In the genomic region with DNA sequence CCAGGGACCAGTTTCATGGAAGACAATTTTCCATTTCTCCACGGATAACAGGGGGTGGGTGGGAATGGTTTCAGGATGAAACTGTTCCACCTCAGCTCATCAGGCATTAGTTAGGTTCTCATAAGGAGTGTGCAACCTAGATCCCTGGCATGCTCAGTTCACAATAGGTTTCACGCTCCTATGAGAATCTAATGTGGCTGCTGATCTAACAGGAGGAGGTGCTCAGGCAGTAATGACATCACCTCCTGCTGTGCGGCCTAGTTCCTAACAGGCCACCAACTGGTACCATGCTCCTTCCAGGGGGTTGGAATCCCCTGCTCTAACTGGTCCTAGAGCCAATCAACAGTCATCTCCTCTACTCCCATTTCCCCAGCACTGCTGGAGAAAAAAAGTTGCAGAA, we compare ENCODE assay signal across 1 cellular context.
A peak's percentile ranks its signal among the peaks of the same experiment; 100 is the strongest.
TF ChIP-seq lines count a peak whose summit lies in the region.

No MANE protein-coding gene starts in this region.

TF ChIP-seq in HEK293, 187 proteins besides CTCF, POLR2A, EP300 and RAD21 (continued from another document):
- no peak for TF ChIP-seq ZNF530 (tag by site-specific recombination; IDR thresholded peaks at IDR 0.05; ENCODE audit: low read depth)
- no peak for TF ChIP-seq SCRT2 (tag by site-specific recombination; IDR thresholded peaks at IDR 0.05)
- TF ChIP-seq, protein P1, sequence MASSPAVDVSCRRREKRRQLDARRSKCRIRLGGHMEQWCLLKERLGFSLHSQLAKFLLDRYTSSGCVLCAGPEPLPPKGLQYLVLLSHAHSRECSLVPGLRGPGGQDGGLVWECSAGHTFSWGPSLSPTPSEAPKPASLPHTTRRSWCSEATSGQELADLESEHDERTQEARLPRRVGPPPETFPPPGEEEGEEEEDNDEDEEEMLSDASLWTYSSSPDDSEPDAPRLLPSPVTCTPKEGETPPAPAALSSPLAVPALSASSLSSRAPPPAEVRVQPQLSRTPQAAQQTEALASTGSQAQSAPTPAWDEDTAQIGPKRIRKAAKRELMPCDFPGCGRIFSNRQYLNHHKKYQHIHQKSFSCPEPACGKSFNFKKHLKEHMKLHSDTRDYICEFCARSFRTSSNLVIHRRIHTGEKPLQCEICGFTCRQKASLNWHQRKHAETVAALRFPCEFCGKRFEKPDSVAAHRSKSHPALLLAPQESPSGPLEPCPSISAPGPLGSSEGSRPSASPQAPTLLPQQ (tag by site-specific recombination; IDR thresholded peaks at IDR 0.05) = no peak
- TF ChIP-seq, protein P2, sequence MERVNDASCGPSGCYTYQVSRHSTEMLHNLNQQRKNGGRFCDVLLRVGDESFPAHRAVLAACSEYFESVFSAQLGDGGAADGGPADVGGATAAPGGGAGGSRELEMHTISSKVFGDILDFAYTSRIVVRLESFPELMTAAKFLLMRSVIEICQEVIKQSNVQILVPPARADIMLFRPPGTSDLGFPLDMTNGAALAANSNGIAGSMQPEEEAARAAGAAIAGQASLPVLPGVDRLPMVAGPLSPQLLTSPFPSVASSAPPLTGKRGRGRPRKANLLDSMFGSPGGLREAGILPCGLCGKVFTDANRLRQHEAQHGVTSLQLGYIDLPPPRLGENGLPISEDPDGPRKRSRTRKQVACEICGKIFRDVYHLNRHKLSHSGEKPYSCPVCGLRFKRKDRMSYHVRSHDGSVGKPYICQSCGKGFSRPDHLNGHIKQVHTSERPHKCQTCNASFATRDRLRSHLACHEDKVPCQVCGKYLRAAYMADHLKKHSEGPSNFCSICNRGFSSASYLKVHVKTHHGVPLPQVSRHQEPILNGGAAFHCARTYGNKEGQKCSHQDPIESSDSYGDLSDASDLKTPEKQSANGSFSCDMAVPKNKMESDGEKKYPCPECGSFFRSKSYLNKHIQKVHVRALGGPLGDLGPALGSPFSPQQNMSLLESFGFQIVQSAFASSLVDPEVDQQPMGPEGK (tag by site-specific recombination; IDR thresholded peaks at IDR 0.05) = peak; percentile 39; the same call in 1 of the 2 replicates
- TF ChIP-seq ZBTB8A (tag by site-specific recombination; IDR thresholded peaks at IDR 0.05) = no peak
- TF ChIP-seq SP2 (tag by site-specific recombination; IDR thresholded peaks at IDR 0.05) = peak; percentile 38
- TF ChIP-seq, protein P3, sequence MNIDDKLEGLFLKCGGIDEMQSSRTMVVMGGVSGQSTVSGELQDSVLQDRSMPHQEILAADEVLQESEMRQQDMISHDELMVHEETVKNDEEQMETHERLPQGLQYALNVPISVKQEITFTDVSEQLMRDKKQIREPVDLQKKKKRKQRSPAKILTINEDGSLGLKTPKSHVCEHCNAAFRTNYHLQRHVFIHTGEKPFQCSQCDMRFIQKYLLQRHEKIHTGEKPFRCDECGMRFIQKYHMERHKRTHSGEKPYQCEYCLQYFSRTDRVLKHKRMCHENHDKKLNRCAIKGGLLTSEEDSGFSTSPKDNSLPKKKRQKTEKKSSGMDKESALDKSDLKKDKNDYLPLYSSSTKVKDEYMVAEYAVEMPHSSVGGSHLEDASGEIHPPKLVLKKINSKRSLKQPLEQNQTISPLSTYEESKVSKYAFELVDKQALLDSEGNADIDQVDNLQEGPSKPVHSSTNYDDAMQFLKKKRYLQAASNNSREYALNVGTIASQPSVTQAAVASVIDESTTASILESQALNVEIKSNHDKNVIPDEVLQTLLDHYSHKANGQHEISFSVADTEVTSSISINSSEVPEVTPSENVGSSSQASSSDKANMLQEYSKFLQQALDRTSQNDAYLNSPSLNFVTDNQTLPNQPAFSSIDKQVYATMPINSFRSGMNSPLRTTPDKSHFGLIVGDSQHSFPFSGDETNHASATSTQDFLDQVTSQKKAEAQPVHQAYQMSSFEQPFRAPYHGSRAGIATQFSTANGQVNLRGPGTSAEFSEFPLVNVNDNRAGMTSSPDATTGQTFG (tag by site-specific recombination; IDR thresholded peaks at IDR 0.05; ENCODE audit: borderline replicate concordance) = no peak
- no peak for TF ChIP-seq ZNF624 (tag by site-specific recombination; IDR thresholded peaks at IDR 0.05)
- TF ChIP-seq, protein P4, sequence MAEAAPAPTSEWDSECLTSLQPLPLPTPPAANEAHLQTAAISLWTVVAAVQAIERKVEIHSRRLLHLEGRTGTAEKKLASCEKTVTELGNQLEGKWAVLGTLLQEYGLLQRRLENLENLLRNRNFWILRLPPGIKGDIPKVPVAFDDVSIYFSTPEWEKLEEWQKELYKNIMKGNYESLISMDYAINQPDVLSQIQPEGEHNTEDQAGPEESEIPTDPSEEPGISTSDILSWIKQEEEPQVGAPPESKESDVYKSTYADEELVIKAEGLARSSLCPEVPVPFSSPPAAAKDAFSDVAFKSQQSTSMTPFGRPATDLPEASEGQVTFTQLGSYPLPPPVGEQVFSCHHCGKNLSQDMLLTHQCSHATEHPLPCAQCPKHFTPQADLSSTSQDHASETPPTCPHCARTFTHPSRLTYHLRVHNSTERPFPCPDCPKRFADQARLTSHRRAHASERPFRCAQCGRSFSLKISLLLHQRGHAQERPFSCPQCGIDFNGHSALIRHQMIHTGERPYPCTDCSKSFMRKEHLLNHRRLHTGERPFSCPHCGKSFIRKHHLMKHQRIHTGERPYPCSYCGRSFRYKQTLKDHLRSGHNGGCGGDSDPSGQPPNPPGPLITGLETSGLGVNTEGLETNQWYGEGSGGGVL (tag by site-specific recombination; IDR thresholded peaks at IDR 0.05) = 0 out of 2 replicates have a peak, but pooled peaks have one; percentile 34
- TF ChIP-seq ZIC2 (tag by site-specific recombination; IDR thresholded peaks at IDR 0.05) = peak; percentile 68
- no peak for TF ChIP-seq ZNF830 (tag by site-specific recombination; IDR thresholded peaks at IDR 0.05; ENCODE audit: low read depth)
